ENCODE assay signal across 1 cellular context in genomic region chr2:144659731-144660275, GRCh38.
TF ChIP-seq lines count a peak whose summit lies in the region.

No MANE protein-coding gene starts in this region.

TF ChIP-seq in H1, 55 proteins besides CTCF, POLR2A, EP300 and RAD21 (continued from another document):
- TF ChIP-seq, protein P1, sequence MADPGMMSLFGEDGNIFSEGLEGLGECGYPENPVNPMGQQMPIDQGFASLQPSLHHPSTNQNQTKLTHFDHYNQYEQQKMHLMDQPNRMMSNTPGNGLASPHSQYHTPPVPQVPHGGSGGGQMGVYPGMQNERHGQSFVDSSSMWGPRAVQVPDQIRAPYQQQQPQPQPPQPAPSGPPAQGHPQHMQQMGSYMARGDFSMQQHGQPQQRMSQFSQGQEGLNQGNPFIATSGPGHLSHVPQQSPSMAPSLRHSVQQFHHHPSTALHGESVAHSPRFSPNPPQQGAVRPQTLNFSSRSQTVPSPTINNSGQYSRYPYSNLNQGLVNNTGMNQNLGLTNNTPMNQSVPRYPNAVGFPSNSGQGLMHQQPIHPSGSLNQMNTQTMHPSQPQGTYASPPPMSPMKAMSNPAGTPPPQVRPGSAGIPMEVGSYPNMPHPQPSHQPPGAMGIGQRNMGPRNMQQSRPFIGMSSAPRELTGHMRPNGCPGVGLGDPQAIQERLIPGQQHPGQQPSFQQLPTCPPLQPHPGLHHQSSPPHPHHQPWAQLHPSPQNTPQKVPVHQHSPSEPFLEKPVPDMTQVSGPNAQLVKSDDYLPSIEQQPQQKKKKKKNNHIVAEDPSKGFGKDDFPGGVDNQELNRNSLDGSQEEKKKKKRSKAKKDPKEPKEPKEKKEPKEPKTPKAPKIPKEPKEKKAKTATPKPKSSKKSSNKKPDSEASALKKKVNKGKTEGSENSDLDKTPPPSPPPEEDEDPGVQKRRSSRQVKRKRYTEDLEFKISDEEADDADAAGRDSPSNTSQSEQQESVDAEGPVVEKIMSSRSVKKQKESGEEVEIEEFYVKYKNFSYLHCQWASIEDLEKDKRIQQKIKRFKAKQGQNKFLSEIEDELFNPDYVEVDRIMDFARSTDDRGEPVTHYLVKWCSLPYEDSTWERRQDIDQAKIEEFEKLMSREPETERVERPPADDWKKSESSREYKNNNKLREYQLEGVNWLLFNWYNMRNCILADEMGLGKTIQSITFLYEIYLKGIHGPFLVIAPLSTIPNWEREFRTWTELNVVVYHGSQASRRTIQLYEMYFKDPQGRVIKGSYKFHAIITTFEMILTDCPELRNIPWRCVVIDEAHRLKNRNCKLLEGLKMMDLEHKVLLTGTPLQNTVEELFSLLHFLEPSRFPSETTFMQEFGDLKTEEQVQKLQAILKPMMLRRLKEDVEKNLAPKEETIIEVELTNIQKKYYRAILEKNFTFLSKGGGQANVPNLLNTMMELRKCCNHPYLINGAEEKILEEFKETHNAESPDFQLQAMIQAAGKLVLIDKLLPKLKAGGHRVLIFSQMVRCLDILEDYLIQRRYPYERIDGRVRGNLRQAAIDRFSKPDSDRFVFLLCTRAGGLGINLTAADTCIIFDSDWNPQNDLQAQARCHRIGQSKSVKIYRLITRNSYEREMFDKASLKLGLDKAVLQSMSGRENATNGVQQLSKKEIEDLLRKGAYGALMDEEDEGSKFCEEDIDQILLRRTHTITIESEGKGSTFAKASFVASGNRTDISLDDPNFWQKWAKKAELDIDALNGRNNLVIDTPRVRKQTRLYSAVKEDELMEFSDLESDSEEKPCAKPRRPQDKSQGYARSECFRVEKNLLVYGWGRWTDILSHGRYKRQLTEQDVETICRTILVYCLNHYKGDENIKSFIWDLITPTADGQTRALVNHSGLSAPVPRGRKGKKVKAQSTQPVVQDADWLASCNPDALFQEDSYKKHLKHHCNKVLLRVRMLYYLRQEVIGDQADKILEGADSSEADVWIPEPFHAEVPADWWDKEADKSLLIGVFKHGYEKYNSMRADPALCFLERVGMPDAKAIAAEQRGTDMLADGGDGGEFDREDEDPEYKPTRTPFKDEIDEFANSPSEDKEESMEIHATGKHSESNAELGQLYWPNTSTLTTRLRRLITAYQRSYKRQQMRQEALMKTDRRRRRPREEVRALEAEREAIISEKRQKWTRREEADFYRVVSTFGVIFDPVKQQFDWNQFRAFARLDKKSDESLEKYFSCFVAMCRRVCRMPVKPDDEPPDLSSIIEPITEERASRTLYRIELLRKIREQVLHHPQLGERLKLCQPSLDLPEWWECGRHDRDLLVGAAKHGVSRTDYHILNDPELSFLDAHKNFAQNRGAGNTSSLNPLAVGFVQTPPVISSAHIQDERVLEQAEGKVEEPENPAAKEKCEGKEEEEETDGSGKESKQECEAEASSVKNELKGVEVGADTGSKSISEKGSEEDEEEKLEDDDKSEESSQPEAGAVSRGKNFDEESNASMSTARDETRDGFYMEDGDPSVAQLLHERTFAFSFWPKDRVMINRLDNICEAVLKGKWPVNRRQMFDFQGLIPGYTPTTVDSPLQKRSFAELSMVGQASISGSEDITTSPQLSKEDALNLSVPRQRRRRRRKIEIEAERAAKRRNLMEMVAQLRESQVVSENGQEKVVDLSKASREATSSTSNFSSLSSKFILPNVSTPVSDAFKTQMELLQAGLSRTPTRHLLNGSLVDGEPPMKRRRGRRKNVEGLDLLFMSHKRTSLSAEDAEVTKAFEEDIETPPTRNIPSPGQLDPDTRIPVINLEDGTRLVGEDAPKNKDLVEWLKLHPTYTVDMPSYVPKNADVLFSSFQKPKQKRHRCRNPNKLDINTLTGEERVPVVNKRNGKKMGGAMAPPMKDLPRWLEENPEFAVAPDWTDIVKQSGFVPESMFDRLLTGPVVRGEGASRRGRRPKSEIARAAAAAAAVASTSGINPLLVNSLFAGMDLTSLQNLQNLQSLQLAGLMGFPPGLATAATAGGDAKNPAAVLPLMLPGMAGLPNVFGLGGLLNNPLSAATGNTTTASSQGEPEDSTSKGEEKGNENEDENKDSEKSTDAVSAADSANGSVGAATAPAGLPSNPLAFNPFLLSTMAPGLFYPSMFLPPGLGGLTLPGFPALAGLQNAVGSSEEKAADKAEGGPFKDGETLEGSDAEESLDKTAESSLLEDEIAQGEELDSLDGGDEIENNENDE (IDR thresholded peaks at IDR 0.05; ENCODE audit: insufficient replicate concordance, low read length), result no peak
- TF ChIP-seq BCL11A (IDR thresholded peaks at IDR 0.05; ENCODE audit: low read depth in 2 of 2, low read length in 2 of 2) (no peak), TAF7 (optimal IDR thresholded peaks at IDR 0.05; ENCODE audit: borderline replicate concordance, low read depth, low read length) (no peak), SIN3A (conservative IDR thresholded peaks at IDR 0.05 in 1 of 2, IDR thresholded peaks at IDR 0.05 in 1 of 2; ENCODE audit: low read depth in 1 of 2, low read length in 2 of 2) (no peak), SIRT6 (IDR thresholded peaks at IDR 0.05; ENCODE audit: low read length) (no peak), CHD2 (IDR thresholded peaks at IDR 0.05; ENCODE audit: low read length) (no peak), EGR1 (IDR thresholded peaks at IDR 0.05; ENCODE audit: borderline replicate concordance, low read depth, low read length) (no peak), SIX5 (IDR thresholded peaks at IDR 0.05; ENCODE audit: low read depth, low read length) (no peak), SAP30 (IDR thresholded peaks at IDR 0.05; ENCODE audit: insufficient read depth, insufficient replicate concordance, low read length) (no peak)
